In the genomic region with DNA sequence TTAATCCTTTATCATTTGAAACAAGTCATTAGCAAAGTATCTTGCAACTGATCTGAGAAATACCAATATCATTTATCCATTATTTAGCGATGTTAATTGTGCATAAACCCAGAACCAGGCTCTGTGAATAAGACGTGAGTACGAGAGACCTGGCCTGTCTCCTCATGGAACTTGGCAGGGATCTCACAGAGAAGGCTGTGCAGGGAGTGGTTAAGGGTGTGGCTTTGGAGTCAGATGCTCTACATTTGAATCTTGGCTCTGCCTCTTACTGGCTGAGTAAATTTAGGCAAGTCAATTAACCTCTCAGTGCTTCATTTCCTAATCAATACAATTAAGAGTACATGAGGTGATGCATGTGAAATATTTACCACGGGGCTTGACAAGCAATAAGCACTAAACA, we compare ENCODE assay signal across 10 cellular contexts.
"Had no signal": no experiment of that assay in that cellular context is flagged by ENCODE, and none has a peak within 500 bp of the region (broad histone marks: within the 10 kb centered on the region; RNA-seq: fewer than 3 reads in every experiment).

No MANE protein-coding gene starts in this region.

- DNase-seq: activated CD4-positive, alpha-beta T cell treated with anti-CD3 and anti-CD28 coated beads for 1 hour; activated CD4-positive, alpha-beta T cell treated with anti-CD3 and anti-CD28 coated beads, Interleukin-2, amount 50 U/mL, for 48 hours; effector memory CD8-positive, alpha-beta T cell; erythroblast; nephron progenitor cell; psoas muscle; stimulated activated CD4-positive, alpha-beta T cell treated with anti-CD3 and anti-CD28 coated beads, Interleukin-4, amount 100 ng/mL, for 1 hour; stimulated activated CD8-positive, alpha-beta memory T cell treated with anti-CD3 and anti-CD28 coated beads, Interleukin-4, amount 100 ng/mL, for 48 hours; stimulated activated naive CD8-positive, alpha-beta T cell treated with anti-CD3 and anti-CD28 coated beads, Interleukin-15, Interleukin-2, amounts not matched to agents 100 U/mL and 50 U/mL, for 24 hours; upper lobe of right lung had no signal

- H3K4me1 ChIP-seq: psoas muscle, upper lobe of right lung had no signal

- ATAC-seq: effector memory CD8-positive, alpha-beta T cell; psoas muscle; upper lobe of right lung had no signal

- H3K27ac ChIP-seq: psoas muscle, upper lobe of right lung had no signal

- H3K27me3 ChIP-seq: upper lobe of right lung had no signal

- H3K9me3 ChIP-seq: psoas muscle, upper lobe of right lung had no signal

- H3K36me3 ChIP-seq: upper lobe of right lung had no signal

- H3K4me3 ChIP-seq: psoas muscle, upper lobe of right lung had no signal
